ENCODE assay signal across 1 cellular context in genomic region chr17:41307647-41308046, GRCh38.
TF ChIP-seq lines count a peak whose summit lies in the region.

No MANE protein-coding gene starts in this region.

TF ChIP-seq in K562, 482 proteins besides CTCF, POLR2A, EP300 and RAD21 (continued from another document):
- TF ChIP-seq MGA (IDR thresholded peaks at IDR 0.05): no peak
